Comparison of ENCODE assay signal across 8 cellular contexts in the genomic region with DNA sequence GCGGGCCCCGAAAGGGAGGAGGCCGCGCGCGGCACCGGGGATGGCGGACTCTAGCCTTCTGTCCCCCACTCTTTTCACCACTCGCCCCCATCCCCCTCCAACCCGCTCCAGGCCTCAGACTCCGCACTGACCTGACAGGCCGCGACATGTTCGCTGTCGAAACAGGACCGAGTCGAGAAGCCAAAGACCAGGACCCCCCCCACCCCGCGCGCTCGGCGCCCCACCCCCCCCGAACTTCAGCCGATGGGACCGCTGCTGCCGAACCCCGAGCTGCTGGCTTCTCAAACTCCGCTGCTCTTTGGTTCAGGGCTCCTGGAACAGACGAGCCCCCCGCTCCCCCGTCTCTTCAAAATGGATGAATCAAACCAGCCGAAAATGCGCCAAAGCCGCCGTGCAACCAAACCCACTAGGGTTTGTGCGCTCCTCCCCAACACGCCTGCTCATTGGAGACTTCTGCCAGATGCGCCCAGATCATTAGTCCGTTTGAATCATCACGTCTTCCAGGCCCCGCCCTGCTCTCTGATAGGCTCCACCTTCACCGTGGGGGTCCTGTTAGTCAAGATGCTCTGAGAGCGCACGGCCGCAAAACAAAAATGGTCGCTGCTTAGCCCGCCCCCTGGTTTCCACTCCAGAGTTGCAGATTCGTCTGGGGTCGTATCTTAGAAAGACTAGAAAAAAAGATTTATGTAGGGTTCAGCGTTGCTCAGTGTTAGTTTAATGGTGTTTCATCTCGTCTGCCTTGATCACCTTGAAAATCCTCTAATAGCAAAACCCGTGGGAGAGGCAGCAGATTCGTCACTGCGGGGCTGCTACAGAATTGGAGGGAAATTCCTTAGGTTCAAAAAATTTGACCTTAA. TPM values are rescaled to one million over a fixed set of nuclear protein-coding genes. Genes with fewer than 3 reads are reported as not detected.
DNase-seq lines count a peak whose midpoint lies in the region; ATAC-seq and TF ChIP-seq lines count a peak whose summit lies in the region.

A gene with protein sequence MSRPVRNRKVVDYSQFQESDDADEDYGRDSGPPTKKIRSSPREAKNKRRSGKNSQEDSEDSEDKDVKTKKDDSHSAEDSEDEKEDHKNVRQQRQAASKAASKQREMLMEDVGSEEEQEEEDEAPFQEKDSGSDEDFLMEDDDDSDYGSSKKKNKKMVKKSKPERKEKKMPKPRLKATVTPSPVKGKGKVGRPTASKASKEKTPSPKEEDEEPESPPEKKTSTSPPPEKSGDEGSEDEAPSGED (minus strand): TSS at position 357 of the 857 bp plus-strand sequence. CDS start 209 bp downstream, at position 148.

- CTCF ChIA-PET in IMR-90 (lab: Yijun Ruan, JAX), result no interaction called here

- H3K4me1 ChIP-seq in IMR-90 (ENCODE audit: control insufficient read depth, insufficient read depth, low read length), result no peaks in the 10 kb centered on the region; the same call in 1 of the 2 replicates

- peak within 1 kb of the TSS; percentile 88 for H3K27ac ChIP-seq in IMR-90 (ENCODE audit: insufficient read depth, low read length)

- H2BK120ac ChIP-seq in IMR-90 (ENCODE audit: low read depth, low read length), result peak within 1 kb of the TSS; percentile 95

- intact Hi-C loops in IMR-90 (cut with micrococcal nuclease), result loop anchor here (2.0 kb wide), 2 partner anchors 25 to 63 kb away; a partner anchor contains a TSS

- peak within 1 kb of the TSS; percentile 91 for H3K9ac ChIP-seq in IMR-90 (ENCODE audit: low read depth, low read length)

- 6% methylated on average over 12 of the region's 54 CpGs; no CpG with 5 or more reads in 1 of the 2 experiments for WGBS in IMR-90 (ENCODE audit: extremely low coverage in 2 of 2, insufficient read length in 1 of 2), 2 experiments

- peak within 1 kb of the TSS; percentile 67 for H3K4me3 ChIP-seq in IMR-90 (ENCODE audit: insufficient read depth, low read depth, low read length)

- H2BK15ac ChIP-seq in IMR-90 (ENCODE audit: low read depth, low read length), result peak within 1 kb of the TSS; percentile 89

- peaks cover 0 to 17% of the 10 kb centered on the region in 2 experiments; a peak in 2 of 4 replicates for H3K79me1 ChIP-seq in IMR-90 (ENCODE audit: low read depth in 1 of 2, low read length in 2 of 2)

- H2BK5ac ChIP-seq in IMR-90 (ENCODE audit: low read depth, low read length, poor library complexity, severe bottlenecking), result peak within 1 kb of the TSS; percentile 91

- POLR2A ChIA-PET in IMR-90 (lab: Charles Lee; ENCODE audit: unreplicated experiment), result no interaction called here

- H2AK9ac ChIP-seq in IMR-90 (replicated peaks; ENCODE audit: low read depth, low read length, poor library complexity), result peak within 1 kb of the TSS; percentile 95

- peak within 1 kb of the TSS; percentile 90 for H3K14ac ChIP-seq in IMR-90 (replicated peaks; ENCODE audit: low read depth, low read length)

- ATAC-seq in GM21528 (IDR thresholded peaks at IDR 0.05; ENCODE audit: low FRiP score, unreplicated experiment) (peak; percentile 80), IMR-90 (ENCODE audit: low read depth) (peak; percentile 78)

- H4K91ac ChIP-seq in IMR-90 (ENCODE audit: insufficient read depth, low read depth, low read length), result peak within 1 kb of the TSS; percentile 94

- in situ Hi-C loops in IMR-90 (cut with MboI; ENCODE audit: low sequenced_read_pairs), result no loop called here

- dilution Hi-C loops in IMR-90 (cut with HindIII; ENCODE audit: low sequenced_read_pairs, unreplicated experiment), result no loop called here

- peaks cover 41% of the 10 kb centered on the region for H4K20me1 ChIP-seq in IMR-90 (ENCODE audit: insufficient read depth, low read length)

- peak within 1 kb of the TSS; percentile 96 for H3K23ac ChIP-seq in IMR-90 (ENCODE audit: low read depth, low read length)

- DNase-seq in DMS 273 (lab: John Stamatoyannopoulos, UW; ENCODE audit: unreplicated experiment), result peak; percentile 100
- DNase-seq in IMR-90, result peak; percentile 100
- DNase-seq in OCI-M1 (lab: John Stamatoyannopoulos, UW), result peak; percentile 100
- peak; percentile 95 for DNase-seq in activated T-cell treated with anti-CD3 and anti-CD28 coated beads for 24 hours (ENCODE audit: low read depth)
- DNase-seq in epidermal melanocyte (ENCODE audit: insufficient read length, low spot score), result peak; percentile 77
- peak; percentile 97 for DNase-seq in middle frontal gyrus (ENCODE audit: extremely low spot score, low spot score)
- peak; percentile 89 to 93 for DNase-seq in stimulated activated CD8-positive, alpha-beta memory T cell treated with anti-CD3 and anti-CD28 coated beads, Interleukin-2, amount 100 ng/mL, for 48 hours (ENCODE audit: low read depth in 2 of 2)

- H3K27me3 ChIP-seq in IMR-90 (ENCODE audit: control insufficient read depth, insufficient read depth, low read length), result no peaks in the 10 kb centered on the region

- peak within 1 kb of the TSS; percentile 99 for H2AFZ ChIP-seq in IMR-90 (replicated peaks; ENCODE audit: low read length, poor library complexity)

- BruUV-seq in IMR-90 (replicated peaks; lab: Mats Ljungman, UMichigan), result no TSS peak

- peak within 1 kb of the TSS; percentile 91 for H3K56ac ChIP-seq in IMR-90 (ENCODE audit: extremely low read depth, insufficient read depth, low read length)

- H2AK5ac ChIP-seq in IMR-90 (ENCODE audit: low read depth, low read length), result peak within 1 kb of the TSS; percentile 97

- H3K4ac ChIP-seq in IMR-90 (ENCODE audit: low read depth, low read length), result peak within 1 kb of the TSS; percentile 92

- peak; percentile 83; the same call in 1 of the 2 replicates for TF ChIP-seq POLR2A in IMR-90 (IDR thresholded peaks at IDR 0.05; ENCODE audit: low read depth, low read length)

- no peak for TF ChIP-seq CTCF in IMR-90 (conservative IDR thresholded peaks at IDR 0.05; ENCODE audit: low read depth, low read length)

- H3K4me2 ChIP-seq in IMR-90 (ENCODE audit: low read depth, low read length), result peak within 1 kb of the TSS; percentile 96

- peak within 1 kb of the TSS; percentile 82 for H3K18ac ChIP-seq in IMR-90 (ENCODE audit: low read depth, low read length)

- TF ChIP-seq RAD21 in IMR-90 (IDR thresholded peaks at IDR 0.05; ENCODE audit: low read length), result no peak

- H4K8ac ChIP-seq in IMR-90 (ENCODE audit: low read depth in 2 of 2, low read length in 2 of 2), result peak within 1 kb of the TSS; percentile 100

- H3K9me1 ChIP-seq in IMR-90 (ENCODE audit: insufficient read depth, low read length), result peaks cover 6% of the 10 kb centered on the region

- peak within 1 kb of the TSS; percentile 100 for H4K5ac ChIP-seq in IMR-90 (ENCODE audit: low read depth, low read length)

- 0 out of 2 replicates have a peak, but pooled peaks cover 1% of the 10 kb centered on the region for H3K36me3 ChIP-seq in IMR-90 (ENCODE audit: control insufficient read depth, insufficient read depth, low read length)

- H2BK20ac ChIP-seq in IMR-90 (ENCODE audit: low read depth, low read length), result peak within 1 kb of the TSS; percentile 95

- H3K9me3 ChIP-seq in IMR-90 (ENCODE audit: control insufficient read depth, insufficient read depth, low read length), result no peaks in the 10 kb centered on the region

TF ChIP-seq in IMR-90, 13 proteins besides CTCF, POLR2A, EP300 and RAD21:
- TF ChIP-seq, protein P1, sequence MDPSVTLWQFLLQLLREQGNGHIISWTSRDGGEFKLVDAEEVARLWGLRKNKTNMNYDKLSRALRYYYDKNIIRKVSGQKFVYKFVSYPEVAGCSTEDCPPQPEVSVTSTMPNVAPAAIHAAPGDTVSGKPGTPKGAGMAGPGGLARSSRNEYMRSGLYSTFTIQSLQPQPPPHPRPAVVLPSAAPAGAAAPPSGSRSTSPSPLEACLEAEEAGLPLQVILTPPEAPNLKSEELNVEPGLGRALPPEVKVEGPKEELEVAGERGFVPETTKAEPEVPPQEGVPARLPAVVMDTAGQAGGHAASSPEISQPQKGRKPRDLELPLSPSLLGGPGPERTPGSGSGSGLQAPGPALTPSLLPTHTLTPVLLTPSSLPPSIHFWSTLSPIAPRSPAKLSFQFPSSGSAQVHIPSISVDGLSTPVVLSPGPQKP (IDR thresholded peaks at IDR 0.05; ENCODE audit: borderline replicate concordance, low read depth, low read length), result no peak
- TF ChIP-seq FOS (IDR thresholded peaks at IDR 0.05; ENCODE audit: low read depth, low read length) (peak; percentile 45; the same call in 1 of the 2 replicates), RCOR1 (IDR thresholded peaks at IDR 0.05; ENCODE audit: insufficient replicate concordance, low read length) (no peak), MAZ (IDR thresholded peaks at IDR 0.05; ENCODE audit: borderline replicate concordance, low read depth, low read length) (peak; percentile 69), BHLHE40 (IDR thresholded peaks at IDR 0.05; ENCODE audit: low read depth, low read length) (no peak), MXI1 (IDR thresholded peaks at IDR 0.05; ENCODE audit: borderline replicate concordance, low read depth, low read length) (peak; percentile 72; the same call in 1 of the 2 replicates), CHD1 (IDR thresholded peaks at IDR 0.05; ENCODE audit: low read depth, low read length) (0 out of 2 replicates have a peak, but pooled peaks have one; percentile 8), NFE2L2 (IDR thresholded peaks at IDR 0.05; ENCODE audit: low read depth, low read length) (no peak; the same call in 1 of the 2 replicates), MAFK (IDR thresholded peaks at IDR 0.05; ENCODE audit: low read depth, low read length) (no peak)
- TF ChIP-seq, protein P2, sequence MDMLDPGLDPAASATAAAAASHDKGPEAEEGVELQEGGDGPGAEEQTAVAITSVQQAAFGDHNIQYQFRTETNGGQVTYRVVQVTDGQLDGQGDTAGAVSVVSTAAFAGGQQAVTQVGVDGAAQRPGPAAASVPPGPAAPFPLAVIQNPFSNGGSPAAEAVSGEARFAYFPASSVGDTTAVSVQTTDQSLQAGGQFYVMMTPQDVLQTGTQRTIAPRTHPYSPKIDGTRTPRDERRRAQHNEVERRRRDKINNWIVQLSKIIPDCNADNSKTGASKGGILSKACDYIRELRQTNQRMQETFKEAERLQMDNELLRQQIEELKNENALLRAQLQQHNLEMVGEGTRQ (IDR thresholded peaks at IDR 0.05; ENCODE audit: low read depth, low read length), result 0 out of 2 replicates have a peak, but pooled peaks have one; percentile 1

RNA-seq across cellular contexts. Expression of the gene that starts here (rescaled TPM):
- total RNA-seq in IMR-90 (2012; rRNA removed), result 103 and 179 TPM in 2 replicates
- polyA plus RNA-seq in IMR-90 (2012; rRNA removed), result 29.0 and 37.9 TPM in 2 replicates
- 6.9 and 7.8 TPM in 2 replicates for polyA plus RNA-seq in IMR-90 (2012; cell fraction: cytosol; rRNA removed)
- polyA plus RNA-seq in IMR-90 (2012; cell fraction: nucleus; rRNA removed; ENCODE audit: low replicate concordance), result 1.9 and 13.9 TPM in 2 replicates

Comparison
In these comparisons a context has a peak if more than half of its experiments do, and no peak if none do; other contexts are left out.
1. Peak in every context shown above with its lines: DNase-seq, ATAC-seq, H3K4me3 ChIP-seq and H3K27ac ChIP-seq.